27 cellular contexts compared by ENCODE assay signal in genomic region chr11:74992852-74993251, GRCh38. TPM values are rescaled to one million over a fixed set of nuclear protein-coding genes. Genes with fewer than 3 reads are reported as not detected.
DNase-seq lines count a peak whose midpoint lies in the region; ATAC-seq and TF ChIP-seq lines count a peak whose summit lies in the region.
"Had no signal": no experiment of that assay in that cellular context is flagged by ENCODE, and none has a peak within 500 bp of the region (broad histone marks: within the 10 kb centered on the region; RNA-seq: fewer than 3 reads in every experiment).

No MANE protein-coding gene starts in this region.

- H3K27me3 Mint-ChIP-seq in osteocyte (ENCODE audit: unreplicated experiment): no peaks in the 10 kb centered on the region
- H3K27me3 Mint-ChIP-seq: activated naive CD8-positive, alpha-beta T cell; naive B cell had no signal

- no peaks in the 10 kb centered on the region for H3K27me3 ChIP-seq in BLaER1 treated with 17β-estradiol and CSF1 and Interleukin-3, amounts not matched to agents 10 nM and 100 nM
- H3K27me3 ChIP-seq: stomach had no signal

- H3K9me3 Mint-ChIP-seq in osteocyte (ENCODE audit: unreplicated experiment): no peaks in the 10 kb centered on the region
- H3K9me3 Mint-ChIP-seq: activated T-helper 2 cell treated with anti-CD3 and anti-CD28 coated beads, Interferon-gamma antibody, Interleukin-2, Interleukin-4, amounts not matched to agents 10 μg/mL and 5 μg/mL and 100 μg/mL, durations not matched to agents 14 hours and 24 hours and 36 hours; naive B cell; T-helper 2 cell treated with Interferon-gamma antibody and Interleukin-4, amounts not matched to agents 5 μg/mL and 100 μg/mL, for 36 hours had no signal

- DNase-seq in amniotic stem cell (lab: John Stamatoyannopoulos, UW) (no peak), osteocyte (ENCODE audit: extremely low spot score, unreplicated experiment) (no peak), ACHN (no peak)
- DNase-seq: 8988T; activated CD8-positive, alpha-beta memory T cell treated with anti-CD3 and anti-CD28 coated beads, Interleukin-2, amount 50 U/mL, for 4 hours; DMS53; foreskin fibroblast; GDM1; mesendoderm; MV-4-11; naive B cell; NCI-H524; occipital lobe; stimulated activated CD4-positive, alpha-beta T cell treated with anti-CD3 and anti-CD28 coated beads, Interleukin-4, amount 100 ng/mL, for 1 hour; stomach; trophoblast cell had no signal

- in situ Hi-C loops in ACHN (cut with HindIII; ENCODE audit: low pct_ligation_motif_present, low pct_unique_long_range_greater_than_20kb, low sequenced_read_pairs): no loop called here

- H3K4me2 ChIP-seq in BLaER1 treated with 17β-estradiol and CSF1 and Interleukin-3, amounts not matched to agents 10 nM and 100 nM: peak overlapping the region; percentile 23 to 98 (median 88); a peak in 20 of 22 replicates
- H3K4me2 ChIP-seq: KMS-11 had no signal

- H3K9me3 ChIP-seq in BLaER1 treated with 17β-estradiol and CSF1 and Interleukin-3, amounts not matched to agents 10 nM and 100 nM (replicated peaks in 1 of 11): no peaks in the 10 kb centered on the region
- H3K9me3 ChIP-seq: stomach had no signal

- peaks cover 0 to 35% (median 0%) of the 10 kb centered on the region in 11 experiments; a peak in 4 of 22 replicates for H4K20me1 ChIP-seq in BLaER1 treated with 17β-estradiol and CSF1 and Interleukin-3, amounts not matched to agents 10 nM and 100 nM

- no peak overlapping the region for H3K27ac Mint-ChIP-seq in osteocyte (ENCODE audit: unreplicated experiment)
- H3K27ac Mint-ChIP-seq: activated naive CD8-positive, alpha-beta T cell; activated T-helper 2 cell treated with anti-CD3 and anti-CD28 coated beads, Interferon-gamma antibody, Interleukin-2, Interleukin-4, amounts not matched to agents 10 μg/mL and 5 μg/mL and 100 μg/mL, durations not matched to agents 14 hours and 24 hours and 36 hours; naive B cell; T-helper 2 cell treated with Interferon-gamma antibody and Interleukin-4, amounts not matched to agents 5 μg/mL and 100 μg/mL, for 36 hours had no signal

- peaks cover 39 to 51% (median 45%) of the 10 kb centered on the region in 10 experiments for H3K4me1 ChIP-seq in BLaER1 treated with 17β-estradiol and CSF1 and Interleukin-3, amounts not matched to agents 10 nM and 100 nM

- ATAC-seq in GM18519 (IDR thresholded peaks at IDR 0.05; ENCODE audit: low FRiP score, unreplicated experiment): peak; percentile 48
- peak; percentile 34 for ATAC-seq in GM21447 (IDR thresholded peaks at IDR 0.05; ENCODE audit: unreplicated experiment)
- ATAC-seq in HG03432 (IDR thresholded peaks at IDR 0.05; ENCODE audit: unreplicated experiment): peak; percentile 31
- ATAC-seq in HG02588 (IDR thresholded peaks at IDR 0.05; ENCODE audit: unreplicated experiment): no peak

- H3K27ac ChIP-seq in BLaER1 treated with 17β-estradiol and CSF1 and Interleukin-3, amounts not matched to agents 10 nM and 100 nM: no peak overlapping the region
- H3K27ac ChIP-seq: KMS-11, RWPE1, SK-N-MC, stomach had no signal

- peaks cover 28 to 49% (median 45%) of the 10 kb centered on the region in 11 experiments for H3K36me3 ChIP-seq in BLaER1 treated with 17β-estradiol and CSF1 and Interleukin-3, amounts not matched to agents 10 nM and 100 nM

- peaks cover 12% of the 10 kb centered on the region for H3K4me1 Mint-ChIP-seq in osteocyte (ENCODE audit: unreplicated experiment)

- peaks cover 8% of the 10 kb centered on the region for H3K36me3 Mint-ChIP-seq in osteocyte (ENCODE audit: unreplicated experiment)

- no peak overlapping the region for H3K4me3 Mint-ChIP-seq in osteocyte (ENCODE audit: unreplicated experiment)
- H3K4me3 Mint-ChIP-seq: activated naive CD8-positive, alpha-beta T cell; T-helper 2 cell treated with Interferon-gamma antibody and Interleukin-4, amounts not matched to agents 5 μg/mL and 100 μg/mL, for 36 hours had no signal

- no peak overlapping the region for H3K9ac ChIP-seq in BLaER1 treated with 17β-estradiol and CSF1 and Interleukin-3, amounts not matched to agents 10 nM and 100 nM
- H3K9ac ChIP-seq: KMS-11 had no signal

- no peak overlapping the region for H3K4me3 ChIP-seq in BLaER1 treated with 17β-estradiol and CSF1 and Interleukin-3, amounts not matched to agents 10 nM and 100 nM
- H3K4me3 ChIP-seq: SK-N-MC, stomach had no signal

- no peak for TF ChIP-seq CTCF in osteocyte (IDR thresholded peaks at IDR 0.05)

RNA-seq across cellular contexts. Expression of gene NEU3, which starts 4.1 kb away (rescaled TPM):
- total RNA-seq in osteocyte: 9.4 and 10.1 TPM in 2 replicates

RNA-seq across cellular contexts. Expression of gene SPCS2, which starts 43.8 kb away (rescaled TPM):
- total RNA-seq in osteocyte: 153 and 155 TPM in 2 replicates

RNA-seq across cellular contexts. Expression of gene XRRA1, which starts 44.0 kb away (rescaled TPM):
- 12.1 and 16.1 TPM in 2 replicates for total RNA-seq in osteocyte
